8 cellular contexts compared by ENCODE assay signal in the genomic region with DNA sequence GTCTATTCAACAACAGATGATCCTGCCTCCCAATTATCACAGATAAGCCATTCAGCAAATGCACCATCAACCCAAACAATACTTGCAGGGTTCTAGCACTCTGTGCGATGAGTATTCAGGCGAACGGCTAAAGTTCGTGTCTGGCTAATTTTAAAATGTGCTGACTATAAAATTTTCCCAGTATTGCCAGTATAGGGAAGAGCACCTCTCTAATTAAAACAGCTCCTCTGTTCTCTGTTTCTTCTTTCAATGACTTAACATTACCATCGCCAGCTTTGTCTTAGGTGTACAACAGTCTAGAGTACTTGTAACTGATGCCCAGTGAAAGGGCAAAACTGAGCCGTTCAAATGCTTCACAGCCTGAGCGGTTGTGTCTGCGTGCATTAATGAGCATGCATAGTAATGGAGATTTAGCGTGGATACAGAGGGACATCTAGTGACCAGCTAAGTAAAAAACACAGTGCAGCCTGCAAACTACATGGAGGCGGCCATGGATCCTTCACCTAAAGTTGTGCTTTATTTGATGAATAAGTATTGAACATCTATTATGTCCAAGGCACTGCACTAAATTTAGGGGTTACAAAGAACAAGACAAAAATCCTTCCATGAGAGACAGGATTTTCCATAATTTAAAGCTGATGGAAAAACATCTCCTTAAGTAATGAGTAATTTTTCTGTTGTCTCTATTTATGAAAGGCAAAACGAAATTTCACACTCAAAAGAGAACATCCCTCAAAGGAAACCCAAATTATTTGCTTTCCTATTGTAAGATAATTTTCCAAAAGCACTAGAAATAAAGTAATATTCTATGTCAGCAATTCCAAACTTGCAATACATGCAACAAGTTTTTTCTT.
DNase-seq lines count a peak whose midpoint lies in the region; ATAC-seq, FAIRE-seq and TF ChIP-seq lines count a peak whose summit lies in the region.

No MANE protein-coding gene starts in this region.

- intact Hi-C loops in head of caudate nucleus (cut with DNase I), result no loop called here

- DNase-seq in ACHN, result peak; percentile 64
- DNase-seq in GM12892 (ENCODE audit: insufficient read length), result no peak
- DNase-seq in NCI-H2107 treated with DMSO at 0.1 percent for 48 hours (lab: John Stamatoyannopoulos, UW; ENCODE audit: unreplicated experiment), result peak; percentile 86
- peak in 34 of 42 donors; percentile 8 to 76 (median 36) for DNase-seq in head of caudate nucleus
- DNase-seq in renal cortical epithelial cell (ENCODE audit: low read depth), result peak; percentile 75

- FAIRE-seq in GM12892 (lab: Jason Lieb, UNC), result peak; percentile 82

- in situ Hi-C loops in ACHN (cut with HindIII; ENCODE audit: low pct_ligation_motif_present, low pct_unique_long_range_greater_than_20kb, low sequenced_read_pairs), result no loop called here

- TF ChIP-seq CTCF in WI38 (IDR thresholded peaks at IDR 0.05; ENCODE audit: low read depth, low read length), result peak; percentile 55

- TF ChIP-seq POLR2A in GM12892 (IDR thresholded peaks at IDR 0.05; ENCODE audit: low read depth, low read length), result no peak

- no peak overlapping the region for H3K4me3 ChIP-seq in WI38 (ENCODE audit: low read depth, low read length)

- ATAC-seq in HG02642 (IDR thresholded peaks at IDR 0.05; ENCODE audit: poor library complexity, unreplicated experiment) (no peak), GM21737 (IDR thresholded peaks at IDR 0.05; ENCODE audit: unreplicated experiment) (no peak)
